ENCODE assay signal across 11 cellular contexts in the genomic region with DNA sequence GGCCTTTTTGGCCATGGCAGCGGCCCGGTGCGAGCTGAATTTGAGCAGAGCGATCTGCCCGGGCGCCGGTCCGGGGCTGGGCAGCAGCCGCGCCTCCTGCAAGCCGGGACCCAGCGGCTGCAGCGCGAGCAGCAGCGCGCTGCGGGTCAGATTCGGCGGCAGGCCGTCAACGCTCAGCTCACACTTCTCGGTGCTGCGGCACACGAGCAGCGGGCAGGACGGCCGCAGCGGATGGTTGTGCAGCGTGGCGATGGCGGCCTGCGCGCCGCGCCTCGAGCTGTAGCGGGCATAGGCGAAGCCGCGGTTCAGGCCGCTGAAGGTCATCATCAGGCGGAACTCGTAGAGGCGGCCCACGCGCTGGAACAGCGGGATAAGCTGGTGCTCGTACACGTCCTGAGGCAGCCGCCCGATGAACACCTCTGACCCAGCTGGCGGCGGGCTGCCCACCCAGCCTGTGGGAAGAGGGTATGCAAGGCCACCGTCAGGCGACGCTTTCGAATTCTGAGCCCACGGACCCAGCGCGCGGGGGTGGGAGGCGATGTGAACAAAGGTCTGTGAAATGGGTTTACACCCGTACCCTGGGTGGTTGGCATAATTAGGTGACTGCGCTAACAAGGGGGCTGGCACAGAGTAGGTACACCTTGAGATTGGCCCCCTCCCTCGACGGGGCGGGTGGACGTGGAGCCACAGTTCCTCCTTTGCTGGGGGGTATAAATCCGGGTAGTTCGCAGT. TPM values are rescaled to one million over a fixed set of nuclear protein-coding genes. Genes with fewer than 3 reads are reported as not detected.
DNase-seq lines count a peak whose midpoint lies in the region; ATAC-seq and TF ChIP-seq lines count a peak whose summit lies in the region.
"Had no signal": no experiment of that assay in that cellular context is flagged by ENCODE, and none has a peak within 500 bp of the region (broad histone marks: within the 10 kb centered on the region; RNA-seq: fewer than 3 reads in every experiment).

No MANE protein-coding gene starts in this region.

- H3K27ac Mint-ChIP-seq in activated naive CD4-positive, alpha-beta T cell treated with anti-CD3 and anti-CD28 coated beads for 36 hours, result no peak overlapping the region

- intact Hi-C loops in activated naive CD4-positive, alpha-beta T cell treated with anti-CD3 and anti-CD28 coated beads for 36 hours (cut with micrococcal nuclease), result no loop called here
- intact Hi-C loops in ascending aorta (cut with DNase I) (no loop called here), transverse colon (cut with DNase I; ENCODE audit: low total_unique reads) (no loop called here)

- WGBS in transverse colon (ENCODE audit: low coverage in 1 of 2), 2 donors, result 88 to 90% methylated on average over 8 to 68 of the region's 70 CpGs

- TF ChIP-seq EP300 in transverse colon (IDR thresholded peaks at IDR 0.05; ENCODE audit: low read depth), result no peak

- no peak for TF ChIP-seq POLR2A in transverse colon (IDR thresholded peaks at IDR 0.05)

- in situ Hi-C loops in transverse colon (cut with MboI; ENCODE audit: low pct_ligation_motif_present in 1 of 4, low pct_unique_long_range_greater_than_20kb in 1 of 4, low sequenced_read_pairs in 3 of 4), result loop anchor here in 1 of 4 donors (25.0 kb wide), 2 partner anchors 110 to 285 kb away; a partner anchor contains a TSS

- H3K36me3 Mint-ChIP-seq in activated naive CD4-positive, alpha-beta T cell treated with anti-CD3 and anti-CD28 coated beads for 36 hours (ENCODE audit: low read depth), result peaks cover 23% of the 10 kb centered on the region

- peaks cover 65 to 86% of the 10 kb centered on the region in 2 donors for H3K36me3 ChIP-seq in ascending aorta
- peaks cover 0 to 40% (median 19%) of the 10 kb centered on the region in 4 donors for H3K36me3 ChIP-seq in transverse colon

- H3K9me3 Mint-ChIP-seq in activated naive CD4-positive, alpha-beta T cell treated with anti-CD3 and anti-CD28 coated beads for 36 hours, result no peaks in the 10 kb centered on the region

- DNase-seq in activated naive CD4-positive, alpha-beta T cell treated with anti-CD3 and anti-CD28 coated beads for 36 hours, result peak; percentile 51
- DNase-seq in activated naive CD4-positive, alpha-beta T cell (lab: John Stamatoyannopoulos, UW), result no peak
- DNase-seq in ascending aorta (ENCODE audit: low spot score in 2 of 2), result peak in 1 of 2 donors; percentile 56
- DNase-seq in islet precursor cell, result peak; percentile 80
- DNase-seq in transverse colon, result no peak
- DNase-seq: SJCRH30; stimulated activated CD4-positive, alpha-beta T cell treated with anti-CD3 and anti-CD28 coated beads, Interleukin-4, amount 100 ng/mL, for 4 hours had no signal

- H3K27me3 Mint-ChIP-seq in activated naive CD4-positive, alpha-beta T cell treated with anti-CD3 and anti-CD28 coated beads for 36 hours (ENCODE audit: low read depth), result no peaks in the 10 kb centered on the region

- H3K4me1 ChIP-seq in ascending aorta (no peaks in the 10 kb centered on the region), transverse colon (peaks cover 0 to 7% (median 2%) of the 10 kb centered on the region in 4 donors)
- H3K4me1 ChIP-seq: SJCRH30 had no signal

- H3K27me3 ChIP-seq in ascending aorta (no peaks in the 10 kb centered on the region), transverse colon (no peaks in the 10 kb centered on the region)
- H3K27me3 ChIP-seq: SJCRH30 had no signal

- ATAC-seq in HG02642 (IDR thresholded peaks at IDR 0.05; ENCODE audit: poor library complexity, unreplicated experiment), result no peak
- ATAC-seq in GM18867 (IDR thresholded peaks at IDR 0.05; ENCODE audit: unreplicated experiment), result no peak
- ATAC-seq in GM19455 (IDR thresholded peaks at IDR 0.05; ENCODE audit: unreplicated experiment), result no peak

- CTCF ChIA-PET in activated naive CD4-positive, alpha-beta T cell treated with anti-CD3 and anti-CD28 coated beads for 36 hours (lab: Charles Lee), result no interaction called here

- H3K4me3 Mint-ChIP-seq in activated naive CD4-positive, alpha-beta T cell treated with anti-CD3 and anti-CD28 coated beads for 36 hours, result no peak overlapping the region
- H3K4me3 Mint-ChIP-seq: CD14-positive monocyte had no signal

- H3K9me3 ChIP-seq in ascending aorta (no peaks in the 10 kb centered on the region), transverse colon (no peaks in the 10 kb centered on the region)
- H3K9me3 ChIP-seq: SJCRH30 had no signal

- no peak overlapping the region for H3K27ac ChIP-seq in ascending aorta
- H3K27ac ChIP-seq in transverse colon, result peak overlapping the region in 3 of 4 donors; percentile 18 to 47 (median 41)
- H3K27ac ChIP-seq: SJCRH30 had no signal

- peaks cover 2% of the 10 kb centered on the region for H3K4me1 Mint-ChIP-seq in activated naive CD4-positive, alpha-beta T cell treated with anti-CD3 and anti-CD28 coated beads for 36 hours (ENCODE audit: low read depth)

- TF ChIP-seq CTCF in ascending aorta (IDR thresholded peaks at IDR 0.05) (no peak), transverse colon (IDR thresholded peaks at IDR 0.05) (no peak)

- H3K4me3 ChIP-seq in ascending aorta (peak overlapping the region; percentile 13 to 36), transverse colon (peak overlapping the region in 1 of 4 donors; percentile 12)
- H3K4me3 ChIP-seq: SJCRH30 had no signal

RNA-seq across cellular contexts. Expression of a gene that starts 0.8 kb away (rescaled TPM):
- total RNA-seq in activated naive CD4-positive, alpha-beta T cell treated with anti-CD3 and anti-CD28 coated beads for 36 hours, result 1 to 10 TPM; 1.7 to 1.9 TPM
- total RNA-seq in ascending aorta (3.5 TPM), transverse colon (1 to 10 TPM in 3 of 4 donors, under 1 TPM in 1; 0.40 to 4.9 (median 2.3) TPM)

RNA-seq across cellular contexts. Expression of a gene that starts 7.9 kb away (rescaled TPM):
- 10 to 100 TPM; 18.9 to 19.8 TPM for total RNA-seq in activated naive CD4-positive, alpha-beta T cell treated with anti-CD3 and anti-CD28 coated beads for 36 hours
- total RNA-seq in ascending aorta (10.1 TPM), transverse colon (10 to 100 TPM; 33.3 to 76.6 (median 36.1) TPM)

RNA-seq across cellular contexts. Expression of a gene that starts 18.5 kb away (rescaled TPM):
- total RNA-seq in activated naive CD4-positive, alpha-beta T cell treated with anti-CD3 and anti-CD28 coated beads for 36 hours, result 10 to 100 TPM; 69.0 to 74.8 TPM
- total RNA-seq in ascending aorta (68.6 TPM), transverse colon (10 to 100 TPM; 39.6 to 51.6 (median 43.9) TPM)

RNA-seq across cellular contexts. Expression of a gene that starts 18.6 kb away (rescaled TPM):
- total RNA-seq in activated naive CD4-positive, alpha-beta T cell treated with anti-CD3 and anti-CD28 coated beads for 36 hours, result 10 to 100 TPM; 27.4 to 29.3 TPM
- total RNA-seq in ascending aorta (10.7 TPM), transverse colon (10 to 100 TPM; 30.3 to 60.6 (median 41.4) TPM)

RNA-seq across cellular contexts. Expression of a gene that starts 25.0 kb away (rescaled TPM):
- 10 to 100 TPM; 82.9 to 93.1 TPM for total RNA-seq in activated naive CD4-positive, alpha-beta T cell treated with anti-CD3 and anti-CD28 coated beads for 36 hours
- total RNA-seq in ascending aorta, result 130 TPM
- total RNA-seq in transverse colon, result 100 to 1,000 TPM in 2 of 4 donors, 10 to 100 TPM in 2; 70.8 to 147 (median 100) TPM

Comparison
In these comparisons a context has a peak if more than half of its experiments do, and no peak if none do; other contexts are left out.
1. DNase-seq: peak in activated naive CD4-positive, alpha-beta T cell treated with anti-CD3 and anti-CD28 coated beads for 36 hours (single experiment) and islet precursor cell (single experiment); none in activated naive CD4-positive, alpha-beta T cell (0 of 4) and transverse colon (single experiment).
2. H3K27ac ChIP-seq: peak in transverse colon (3 of 4); none in ascending aorta (0 of 2).